14 cellular contexts compared by ENCODE assay signal in the genomic region with DNA sequence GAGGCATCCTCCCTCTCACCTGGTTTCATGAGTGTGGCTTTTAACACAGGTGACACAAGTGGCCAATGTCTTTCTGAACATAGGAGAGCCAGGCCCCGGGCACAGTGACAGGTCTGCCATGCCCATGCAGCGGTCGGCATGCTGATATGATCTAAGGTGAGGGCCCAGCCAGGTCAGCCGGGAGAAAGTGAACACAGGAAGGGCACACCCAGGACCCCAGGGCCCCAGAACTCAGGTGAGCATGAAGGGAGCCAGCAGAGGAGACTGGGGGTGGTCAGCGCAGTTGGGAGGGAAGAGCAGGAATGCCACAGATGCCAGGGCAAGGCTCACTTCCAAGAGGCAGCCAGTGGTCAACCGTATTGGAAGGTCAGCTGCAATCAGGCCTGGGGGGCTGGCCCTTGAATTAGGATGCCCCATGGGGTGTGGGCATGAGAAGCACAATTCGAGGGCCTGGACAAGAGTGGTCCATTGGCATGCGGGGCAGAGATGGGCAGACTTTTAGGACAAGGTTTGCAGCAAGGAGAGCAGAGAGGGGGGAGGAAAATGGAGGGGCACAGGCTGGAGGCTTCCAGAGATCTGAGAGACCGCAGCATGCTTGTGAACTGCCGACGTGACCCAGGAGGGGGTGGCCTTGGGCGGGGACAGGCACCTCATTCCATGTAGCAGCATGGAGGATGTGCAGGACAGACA. TPM values are rescaled to one million over a fixed set of nuclear protein-coding genes. Genes with fewer than 3 reads are reported as not detected.
DNase-seq lines count a peak whose midpoint lies in the region; ATAC-seq and TF ChIP-seq lines count a peak whose summit lies in the region.
"Had no signal": no experiment of that assay in that cellular context is flagged by ENCODE, and none has a peak within 500 bp of the region (broad histone marks: within the 10 kb centered on the region; RNA-seq: fewer than 3 reads in every experiment).

No MANE protein-coding gene starts in this region.

- H3K4me3 Mint-ChIP-seq in T-cell = no peak overlapping the region
- H3K4me3 Mint-ChIP-seq: activated CD4-positive, alpha-beta memory T cell treated with anti-CD3 and anti-CD28 coated beads for 36 hours had no signal

- TF ChIP-seq CTCF in right atrium auricular region (IDR thresholded peaks at IDR 0.05) (no peak), osteoblast (IDR thresholded peaks at IDR 0.05; ENCODE audit: extremely low read depth, low read depth, low read length) (no peak)

- peaks cover 10% of the 10 kb centered on the region for H3K79me2 ChIP-seq in osteoblast (ENCODE audit: insufficient read depth, low read length)

- H3K4me3 ChIP-seq in right atrium auricular region (no peak overlapping the region), osteoblast (ENCODE audit: insufficient read depth, low read length) (no peak overlapping the region)
- H3K4me3 ChIP-seq: gastroesophageal sphincter, SK-N-MC had no signal

- H3K27me3 Mint-ChIP-seq in T-cell = peaks cover 6 to 9% of the 10 kb centered on the region in 2 donors

- peaks cover 6 to 16% (median 13%) of the 10 kb centered on the region in 3 donors for H3K9me3 Mint-ChIP-seq in T-cell

- peaks cover 2% of the 10 kb centered on the region for H4K20me1 ChIP-seq in osteoblast (ENCODE audit: insufficient read depth, low read length)

- H2AFZ ChIP-seq in osteoblast (ENCODE audit: low read length) = no peak overlapping the region

- DNase-seq in Right ventricle myocardium superior (peak; percentile 33), right atrium auricular region (ENCODE audit: low spot score) (no peak), epithelial cell of prostate (ENCODE audit: low read depth, low spot score) (no peak), osteoblast (ENCODE audit: insufficient read length, low spot score, missing footprints) (no peak), substantia nigra (lab: John Stamatoyannopoulos, UW) (no peak), T-cell (no peak), inferior parietal cortex (ENCODE audit: extremely low spot score) (no peak)
- DNase-seq: activated CD4-positive, alpha-beta memory T cell treated with anti-CD3 and anti-CD28 coated beads for 36 hours; CD4-positive, CD25-positive, alpha-beta regulatory T cell; NCI-H2029 treated with DMSO at 0.1 percent for 48 hours; NCI-H524 had no signal

- H3K4me1 Mint-ChIP-seq in T-cell = peaks cover 11 to 21% (median 14%) of the 10 kb centered on the region in 3 donors

- ATAC-seq in Right ventricle myocardium superior (ENCODE audit: poor library complexity) = no peak
- no peak for ATAC-seq in T-cell (replicated peaks in 1 of 4)
- ATAC-seq in HG03565 (IDR thresholded peaks at IDR 0.05; ENCODE audit: unreplicated experiment) = no peak
- ATAC-seq: gastroesophageal sphincter had no signal

- POLR2A ChIA-PET in T-cell (lab: Charles Lee) = no interaction called here

- CTCF ChIA-PET in T-cell (lab: Charles Lee) = no interaction called here

- intact Hi-C loops in Right ventricle myocardium superior (cut with DNase I) = no loop called here

- H3K27ac Mint-ChIP-seq in T-cell = no peak overlapping the region
- H3K27ac Mint-ChIP-seq: activated CD4-positive, alpha-beta memory T cell treated with anti-CD3 and anti-CD28 coated beads for 36 hours had no signal

- H3K27ac ChIP-seq in right atrium auricular region (no peak overlapping the region), epithelial cell of prostate (peak overlapping the region; percentile 0), osteoblast (ENCODE audit: low read depth, low read length) (no peak overlapping the region), substantia nigra (ENCODE audit: low read depth, low read length, poor library complexity, severe bottlenecking) (no peak overlapping the region)
- H3K27ac ChIP-seq: gastroesophageal sphincter, SK-N-MC had no signal

- H3K36me3 ChIP-seq in right atrium auricular region (no peaks in the 10 kb centered on the region), osteoblast (ENCODE audit: insufficient read depth, low read length) (no peaks in the 10 kb centered on the region)
- H3K36me3 ChIP-seq: gastroesophageal sphincter had no signal

- peak overlapping the region; percentile 48 for H3K4me2 ChIP-seq in osteoblast (ENCODE audit: insufficient read depth, low read length)

- peaks cover 10% of the 10 kb centered on the region for H3K36me3 Mint-ChIP-seq in T-cell
- H3K36me3 Mint-ChIP-seq: CD4-positive, CD25-positive, alpha-beta regulatory T cell had no signal

- H3K27me3 ChIP-seq in right atrium auricular region (no peaks in the 10 kb centered on the region), osteoblast (ENCODE audit: insufficient read depth, low read length) (peaks cover under 1% of the 10 kb centered on the region)
- H3K27me3 ChIP-seq: gastroesophageal sphincter had no signal

- H3K4me1 ChIP-seq in right atrium auricular region (peaks cover 0 to 20% of the 10 kb centered on the region in 2 donors), osteoblast (ENCODE audit: insufficient read depth, low read length) (peaks cover 32% of the 10 kb centered on the region)

- H3K9me3 ChIP-seq in right atrium auricular region = peaks cover 0 to 11% of the 10 kb centered on the region in 2 donors
- no peaks in the 10 kb centered on the region for H3K9me3 ChIP-seq in osteoblast (ENCODE audit: low read depth, low read length)

RNA-seq across cellular contexts. Expression of a gene that starts 3.9 kb away (rescaled TPM):
- 99.1 TPM for total RNA-seq in Right ventricle myocardium superior
- 100 to 1,000 TPM; 116 to 143 TPM for total RNA-seq in right atrium auricular region
- total RNA-seq in osteoblast = 20.9 and 22.8 TPM in 2 replicates
- total RNA-seq in T-cell = 10 to 100 TPM; 20.9 to 23.1 (median 22.9) TPM
